In genomic region chr15:82875411-82876003, GRCh38 we compare ENCODE assay signal across 16 cellular contexts.
A peak's percentile ranks its signal among the peaks of the same experiment; 100 is the strongest.
DNase-seq lines count a peak whose midpoint lies in the region; ATAC-seq and TF ChIP-seq lines count a peak whose summit lies in the region.
"Had no signal": no experiment of that assay in that cellular context is flagged by ENCODE, and none has a peak within 500 bp of the region (broad histone marks: within the 10 kb centered on the region; RNA-seq: fewer than 3 reads in every experiment).

No MANE protein-coding gene starts in this region.

- H3F3A ChIP-seq in PC-3 (ENCODE audit: low read length, unreplicated experiment): peaks cover 6% of the 10 kb centered on the region

- no peaks in the 10 kb centered on the region for H3K27me3 ChIP-seq in PC-3 (ENCODE audit: low read length)
- no peaks in the 10 kb centered on the region for H3K27me3 ChIP-seq in psoas muscle (ENCODE audit: insufficient read depth in 3 of 3, low read length in 2 of 3)
- H3K27me3 ChIP-seq in dorsolateral prefrontal cortex: no peaks in the 10 kb centered on the region
- H3K27me3 ChIP-seq: BLaER1 treated with 17β-estradiol and CSF1 and Interleukin-3, amounts not matched to agents 10 nM and 100 nM had no signal

- no peaks in the 10 kb centered on the region for H4K20me1 ChIP-seq in PC-3 (ENCODE audit: low read length)
- H4K20me1 ChIP-seq: BLaER1 treated with 17β-estradiol and CSF1 and Interleukin-3, amounts not matched to agents 10 nM and 100 nM had no signal

- 57 to 73% (median 62%) methylated on average over 7 of the region's 7 CpGs for WGBS in psoas muscle, 3 donors

- H3K9me2 ChIP-seq in PC-3 (replicated peaks; ENCODE audit: low read length): no peaks in the 10 kb centered on the region

- H3K36me3 ChIP-seq in PC-3 (ENCODE audit: low read depth, low read length) (no peaks in the 10 kb centered on the region), psoas muscle (ENCODE audit: insufficient read depth in 1 of 2, low read depth in 1 of 2) (peaks cover 0 to 24% of the 10 kb centered on the region in 2 donors)

- H3K4me1 ChIP-seq in PC-3 (ENCODE audit: insufficient read depth, low read length) (peaks cover 18% of the 10 kb centered on the region), psoas muscle (peaks cover 7% of the 10 kb centered on the region)

- POLR2A ChIA-PET in PC-3 (lab: Charles Lee; ENCODE audit: unreplicated experiment): no interaction called here

- no peak for TF ChIP-seq CTCF in PC-3 (conservative IDR thresholded peaks at IDR 0.05; ENCODE audit: low read depth, low read length)
- TF ChIP-seq CTCF in epithelial cell of esophagus (IDR thresholded peaks at IDR 0.05; ENCODE audit: insufficient read depth, low read depth, low read length, missing control alignments): no peak
- no peak for TF ChIP-seq CTCF in psoas muscle (IDR thresholded peaks at IDR 0.05)
- TF ChIP-seq CTCF in dorsolateral prefrontal cortex (IDR thresholded peaks at IDR 0.05 in 54 of 56, conservative IDR thresholded peaks at IDR 0.05 in 2 of 56; ENCODE audit: low read depth in 1 of 56, partially characterized antibody in 56 of 56): no peak

- intact Hi-C loops in PC-3 (cut with micrococcal nuclease): no loop called here
- intact Hi-C loops in psoas muscle (cut with DNase I): loop anchor here in 1 of 2 donors (5.0 kb wide), 1 partner anchor 97 kb away; no protein-coding TSS in a partner anchor
- intact Hi-C loops in dorsolateral prefrontal cortex (cut with DNase I): no loop called here

- peak overlapping the region; percentile 58 for H2AFZ ChIP-seq in PC-3 (ENCODE audit: low read length)
- H2AFZ ChIP-seq: PC-9 had no signal

- no TSS peak for BruUV-seq in PC-3 (replicated peaks; lab: Mats Ljungman, UMichigan)

- DNase-seq in EL: peak; percentile 48
- DNase-seq in PC-3: peak; percentile 85
- peak; percentile 78 for DNase-seq in epithelial cell of esophagus (ENCODE audit: low read depth)
- DNase-seq in psoas muscle: no peak
- no peak for DNase-seq in NCI-H446 treated with DMSO at 0.1 percent for 48 hours (lab: John Stamatoyannopoulos, UW)
- no peak for DNase-seq in HK-2 (ENCODE audit: unreplicated experiment)
- DNase-seq in dorsolateral prefrontal cortex: no peak
- DNase-seq in effector CD8-positive, alpha-beta T cell (lab: John Stamatoyannopoulos, UW): no peak
- DNase-seq: activated CD8-positive, alpha-beta memory T cell treated with anti-CD3 and anti-CD28 coated beads, Interleukin-2, amount 10 ng/mL, durations not matched to agents 7 days and 5 days; activated gamma-delta T cell; DMS153; NCI-H526 treated with DMSO at 0.1 percent for 48 hours; PC-9; retina; stimulated activated CD4-positive, alpha-beta T cell treated with anti-CD3 and anti-CD28 coated beads, Interleukin-1b, Interleukin-23, amount 100 ng/mL, for 48 hours had no signal

- peak overlapping the region; percentile 14; the same call in 1 of the 2 replicates for H3K9ac ChIP-seq in PC-3 (ENCODE audit: low read length)
- H3K9ac ChIP-seq: BLaER1 treated with 17β-estradiol and CSF1 and Interleukin-3, amounts not matched to agents 10 nM and 100 nM had no signal

- H3K9me3 ChIP-seq in PC-3 (ENCODE audit: low read length) (no peaks in the 10 kb centered on the region), psoas muscle (no peaks in the 10 kb centered on the region)
- H3K9me3 ChIP-seq: BLaER1 treated with 17β-estradiol and CSF1 and Interleukin-3, amounts not matched to agents 10 nM and 100 nM had no signal

- peak; percentile 99 for ATAC-seq in PC-3
- peak; percentile 61 to 82 (median 78) for ATAC-seq in psoas muscle
- ATAC-seq: activated CD8-positive, alpha-beta memory T cell treated with anti-CD3 and anti-CD28 coated beads, Interleukin-2, amount 10 ng/mL, durations not matched to agents 7 days and 5 days had no signal

- peak overlapping the region; percentile 77 for H3K27ac ChIP-seq in PC-3 (ENCODE audit: low read length)
- H3K27ac ChIP-seq in psoas muscle: peak overlapping the region; percentile 59
- H3K27ac ChIP-seq in dorsolateral prefrontal cortex: no peak overlapping the region
- H3K27ac ChIP-seq: BLaER1 treated with 17β-estradiol and CSF1 and Interleukin-3, amounts not matched to agents 10 nM and 100 nM; PC-9 had no signal

- H3K79me2 ChIP-seq in PC-3 (ENCODE audit: low read length): no peaks in the 10 kb centered on the region

- CTCF ChIA-PET in PC-3 (lab: Charles Lee): no interaction called here

- H3K4me3 ChIP-seq in PC-3 (ENCODE audit: low read length): peak overlapping the region; percentile 19; the same call in 1 of the 2 replicates
- H3K4me3 ChIP-seq in epithelial cell of esophagus (ENCODE audit: low read length): no peak overlapping the region
- H3K4me3 ChIP-seq in psoas muscle: no peak overlapping the region
- no peak overlapping the region for H3K4me3 ChIP-seq in dorsolateral prefrontal cortex
- H3K4me3 ChIP-seq: BLaER1 treated with 17β-estradiol and CSF1 and Interleukin-3, amounts not matched to agents 10 nM and 100 nM; PC-9 had no signal

- H3K4me2 ChIP-seq in PC-3 (ENCODE audit: low read length): peak overlapping the region; percentile 60
- H3K4me2 ChIP-seq: BLaER1 treated with 17β-estradiol and CSF1 and Interleukin-3, amounts not matched to agents 10 nM and 100 nM; PC-9 had no signal

Comparison
In these comparisons a context has a peak if more than half of its experiments do, and no peak if none do; other contexts are left out.
1. DNase-seq: peak in EL (single experiment), PC-3 (single experiment) and epithelial cell of esophagus (single experiment); none in psoas muscle (0 of 2), NCI-H446 treated with DMSO at 0.1 percent for 48 hours (single experiment), HK-2 (single experiment), dorsolateral prefrontal cortex (0 of 10) and effector CD8-positive, alpha-beta T cell (single experiment).
2. H3K27ac ChIP-seq: peak in PC-3 (single experiment) and psoas muscle (single experiment); none in dorsolateral prefrontal cortex (0 of 59).